16 cellular contexts compared by ENCODE assay signal in genomic region chr5:169299146-169299545, GRCh38. TPM values are rescaled to one million over a fixed set of nuclear protein-coding genes. Genes with fewer than 3 reads are reported as not detected.
DNase-seq lines count a peak whose midpoint lies in the region; ATAC-seq, FAIRE-seq and TF ChIP-seq lines count a peak whose summit lies in the region.
"Had no signal": no experiment of that assay in that cellular context is flagged by ENCODE, and none has a peak within 500 bp of the region (broad histone marks: within the 10 kb centered on the region; RNA-seq: fewer than 3 reads in every experiment).

No MANE protein-coding gene starts in this region.

- CTCF ChIA-PET in endothelial cell of umbilical vein (lab: Charles Lee): no interaction called here

- no peak for ATAC-seq in GM23338
- ATAC-seq in GM21723 (IDR thresholded peaks at IDR 0.05; ENCODE audit: unreplicated experiment): no peak
- no peak for ATAC-seq in HG02642 (IDR thresholded peaks at IDR 0.05; ENCODE audit: poor library complexity, unreplicated experiment)
- no peak for ATAC-seq in HG02840 (IDR thresholded peaks at IDR 0.05; ENCODE audit: low FRiP score, unreplicated experiment)
- ATAC-seq: activated naive CD8-positive, alpha-beta T cell treated with anti-CD3 and anti-CD28 coated beads, Interleukin-2, amount 50 U/mL, for 24 hours had no signal

- H3K9me3 ChIP-seq in endothelial cell of umbilical vein (replicated peaks; ENCODE audit: control insufficient read depth, insufficient read depth, low read length) (no peaks in the 10 kb centered on the region), muscle layer of duodenum (ENCODE audit: control insufficient read depth in 1 of 2, low read length in 2 of 2) (no peaks in the 10 kb centered on the region), thyroid gland (no peaks in the 10 kb centered on the region)
- H3K9me3 ChIP-seq: SJCRH30 had no signal

- BruUV-seq in endothelial cell of umbilical vein (replicated peaks; lab: Mats Ljungman, UMichigan): no TSS peak

- H3K27ac Mint-ChIP-seq in GM23338: no peak overlapping the region
- H3K27ac Mint-ChIP-seq: activated naive CD8-positive, alpha-beta T cell treated with anti-CD3 and anti-CD28 coated beads, Interleukin-2, amount 50 U/mL, for 24 hours had no signal

- H3K9ac ChIP-seq in endothelial cell of umbilical vein (replicated peaks; ENCODE audit: extremely low read depth, insufficient read depth, low read length): no peak overlapping the region

- H3K4me3 ChIP-seq in GM23338: no peak overlapping the region
- H3K4me3 ChIP-seq in endothelial cell of umbilical vein (replicated peaks in 1 of 3; ENCODE audit: insufficient read depth in 1 of 3, low read depth in 1 of 3, low read length in 3 of 3): no peak overlapping the region
- H3K4me3 ChIP-seq in muscle layer of duodenum (ENCODE audit: low read depth in 1 of 2, low read length in 2 of 2): peak overlapping the region; percentile 54 to 73
- H3K4me3 ChIP-seq in thyroid gland (replicated peaks in 1 of 3): peak overlapping the region in 1 of 3 donors; percentile 50
- H3K4me3 ChIP-seq: SJCRH30 had no signal

- H3K36me3 Mint-ChIP-seq in GM23338 (ENCODE audit: low read depth): no peaks in the 10 kb centered on the region

- H3K9me3 Mint-ChIP-seq in GM23338: no peaks in the 10 kb centered on the region; the same call in 2 of the 3 replicates
- H3K9me3 Mint-ChIP-seq: activated naive CD8-positive, alpha-beta T cell treated with anti-CD3 and anti-CD28 coated beads, Interleukin-2, amount 50 U/mL, for 24 hours had no signal

- H2AFZ ChIP-seq in GM23338 (no peak overlapping the region), endothelial cell of umbilical vein (ENCODE audit: low read depth, low read length) (no peak overlapping the region)

- WGBS in thyroid gland, 2 donors: 23 to 31% methylated on average over 4 of the region's 4 CpGs

- no peak for TF ChIP-seq CTCF in GM23338 (conservative IDR thresholded peaks at IDR 0.05; ENCODE audit: low read depth in 2 of 2)
- no peak for TF ChIP-seq CTCF in endothelial cell of umbilical vein (IDR thresholded peaks at IDR 0.05; ENCODE audit: extremely low read depth in 1 of 2, insufficient read depth in 1 of 2, low read depth in 1 of 2, low read length in 2 of 2)
- no peak for TF ChIP-seq CTCF in thyroid gland (IDR thresholded peaks at IDR 0.05)

- H3K9me1 ChIP-seq in endothelial cell of umbilical vein (replicated peaks; ENCODE audit: control insufficient read depth, extremely low read depth, insufficient read depth, low read length): no peaks in the 10 kb centered on the region

- H3K27ac ChIP-seq in GM23338 (ENCODE audit: low read depth) (no peak overlapping the region), endothelial cell of umbilical vein (ENCODE audit: insufficient read depth, low read depth, low read length) (no peak overlapping the region), muscle layer of duodenum (ENCODE audit: low read length) (peak overlapping the region; percentile 34), thyroid gland (peak overlapping the region in 2 of 3 donors; percentile 80 to 82)
- H3K27ac ChIP-seq: SJCRH30 had no signal

- intact Hi-C loops in endothelial cell of umbilical vein (cut with micrococcal nuclease): no loop called here
- intact Hi-C loops in thyroid gland (cut with DNase I): no loop called here

- H3K4me3 Mint-ChIP-seq in GM23338: no peak overlapping the region; the same call in 2 of the 3 replicates
- H3K4me3 Mint-ChIP-seq: activated naive CD8-positive, alpha-beta T cell treated with anti-CD3 and anti-CD28 coated beads, Interleukin-2, amount 50 U/mL, for 24 hours had no signal

- H3K79me2 ChIP-seq in GM23338 (replicated peaks; ENCODE audit: insufficient read depth) (no peaks in the 10 kb centered on the region), endothelial cell of umbilical vein (ENCODE audit: control insufficient read depth, insufficient read depth, low read length) (no peaks in the 10 kb centered on the region)

- H3K4me1 ChIP-seq in GM23338 (ENCODE audit: insufficient read depth) (peaks cover 11% of the 10 kb centered on the region), endothelial cell of umbilical vein (ENCODE audit: control insufficient read depth, extremely low read depth, insufficient read depth, low read length) (peaks cover 4% of the 10 kb centered on the region), muscle layer of duodenum (ENCODE audit: control insufficient read depth in 1 of 2, insufficient read depth in 2 of 2, low read length in 2 of 2) (peaks cover 4 to 23% of the 10 kb centered on the region in 2 donors), thyroid gland (peaks cover 0 to 8% of the 10 kb centered on the region in 2 donors)
- H3K4me1 ChIP-seq: SJCRH30 had no signal

- no peaks in the 10 kb centered on the region for H3K9me2 ChIP-seq in GM23338 (ENCODE audit: insufficient read depth)

- POLR2A ChIA-PET in endothelial cell of umbilical vein (lab: Charles Lee): no interaction called here

- no peaks in the 10 kb centered on the region for H4K20me1 ChIP-seq in GM23338 (replicated peaks; ENCODE audit: insufficient read depth)
- H4K20me1 ChIP-seq in endothelial cell of umbilical vein (replicated peaks; ENCODE audit: control insufficient read depth, extremely low read depth, insufficient read depth, low read length): no peaks in the 10 kb centered on the region

- H3K4me2 ChIP-seq in GM23338: 0 out of 2 replicates have a peak overlapping the region, but pooled peaks have one; percentile 89
- no peak overlapping the region for H3K4me2 ChIP-seq in endothelial cell of umbilical vein (ENCODE audit: insufficient read depth, low read length)

- no peak for FAIRE-seq in endothelial cell of umbilical vein (lab: Jason Lieb, UNC)

- DNase-seq in GM23338 (ENCODE audit: low spot score) (no peak), endothelial cell of umbilical vein (ENCODE audit: low read depth, low spot score) (no peak), thyroid gland (no peak), NCI-H748 treated with DMSO at 0.1 percent for 48 hours (lab: John Stamatoyannopoulos, UW) (no peak)
- DNase-seq: activated naive CD8-positive, alpha-beta T cell treated with anti-CD3 and anti-CD28 coated beads, Interleukin-2, amount 50 U/mL, for 24 hours; GOT3; NCI-H1417; NCI-H524; SJCRH30; stimulated activated CD4-positive, alpha-beta T cell treated with anti-CD3 and anti-CD28 coated beads, Interleukin-12 subunit alpha, Interleukin-12 subunit beta, amount 100 ng/mL, for 4 hours; stimulated activated CD8-positive, alpha-beta memory T cell treated with anti-CD3 and anti-CD28 coated beads, Interleukin-4, amount 100 ng/mL, for 48 hours had no signal

- H3K36me3 ChIP-seq in GM23338 (ENCODE audit: insufficient read depth) (no peaks in the 10 kb centered on the region), endothelial cell of umbilical vein (ENCODE audit: control insufficient read depth in 2 of 2, extremely low read depth in 1 of 2, insufficient read depth in 2 of 2, low read length in 2 of 2) (no peaks in the 10 kb centered on the region), muscle layer of duodenum (ENCODE audit: control insufficient read depth in 1 of 2, insufficient read depth in 2 of 2, low read length in 2 of 2) (no peaks in the 10 kb centered on the region), thyroid gland (no peaks in the 10 kb centered on the region)
- H3K36me3 ChIP-seq: SJCRH30 had no signal

- H3F3A ChIP-seq in GM23338 (replicated peaks; ENCODE audit: low read depth): no peaks in the 10 kb centered on the region

- H3K27me3 Mint-ChIP-seq in GM23338 (ENCODE audit: insufficient read depth, low read depth, poor library complexity): peaks cover 39% of the 10 kb centered on the region

- TF ChIP-seq POLR2A in endothelial cell of umbilical vein (IDR thresholded peaks at IDR 0.05; ENCODE audit: low read depth, low read length) (no peak), thyroid gland (IDR thresholded peaks at IDR 0.05) (no peak)

- H3K4me1 Mint-ChIP-seq in GM23338: peaks cover 22% of the 10 kb centered on the region

- H3K27me3 ChIP-seq in GM23338 (ENCODE audit: insufficient read depth) (peaks cover 45% of the 10 kb centered on the region), endothelial cell of umbilical vein (ENCODE audit: control insufficient read depth in 2 of 2, insufficient read depth in 2 of 2, low read length in 2 of 2) (peaks cover 18 to 32% of the 10 kb centered on the region in 2 experiments), muscle layer of duodenum (ENCODE audit: low read depth, low read length) (no peaks in the 10 kb centered on the region), thyroid gland (no peaks in the 10 kb centered on the region)

- dilution Hi-C loops in endothelial cell of umbilical vein (cut with MboI; ENCODE audit: extremely low pct_ligation_motif_present, low sequenced_read_pairs): no loop called here

TF ChIP-seq in GM23338, 12 proteins besides CTCF, POLR2A, EP300 and RAD21 (continues in another document):
- no peak for TF ChIP-seq POLR2AphosphoS5 (IDR thresholded peaks at IDR 0.05; ENCODE audit: low read depth)
- TF ChIP-seq EZH2 (IDR thresholded peaks at IDR 0.05; ENCODE audit: low read depth, unreplicated experiment): no peak

TF ChIP-seq in endothelial cell of umbilical vein, 7 proteins besides CTCF, POLR2A, EP300 and RAD21:
- TF ChIP-seq EZH2 (IDR thresholded peaks at IDR 0.05; ENCODE audit: borderline replicate concordance, low read depth, low read length, severe bottlenecking): peak; percentile 32
- TF ChIP-seq FOS (IDR thresholded peaks at IDR 0.05; ENCODE audit: borderline replicate concordance, insufficient read depth, low read length): no peak
- no peak for TF ChIP-seq POLR2AphosphoS5 (IDR thresholded peaks at IDR 0.05; ENCODE audit: insufficient read depth, low read depth, low read length)

RNA-seq across cellular contexts. Expression of gene SLIT3, which starts 1.8 kb away (rescaled TPM):
- total RNA-seq in GM23338 (2014; rRNA removed; shearing (Covaris generic)): 0.59 and 4.3 TPM in 2 replicates
- polyA plus RNA-seq in GM23338 (2016; fragmentation: Nextera tagmentation; extraction: Ambion mirVana): 0.71 and 0.83 TPM in 2 replicates
- total RNA-seq in endothelial cell of umbilical vein: 0.02 and 1.0 TPM in 2 replicates
- 0.90 and 1.5 TPM in 2 replicates for polyA plus RNA-seq in endothelial cell of umbilical vein
- 0.66 and 0.80 TPM in 2 replicates for polyA plus RNA-seq in endothelial cell of umbilical vein (2011; cell fraction: cytosol; rRNA removed)
- 0.62 and 0.67 TPM in 2 replicates for polyA plus RNA-seq in endothelial cell of umbilical vein (2011; cell fraction: nucleus; rRNA removed)
- 0.16 and 1.1 TPM in 2 replicates for polyA plus RNA-seq in endothelial cell of umbilical vein (2012)
- polyA minus RNA-seq in endothelial cell of umbilical vein: 2.3 TPM in 2 replicates
- polyA minus RNA-seq in endothelial cell of umbilical vein (2011; cell fraction: cytosol; rRNA and poly(A)+ RNA removed): not detected
- 0.91 and 0.96 TPM in 2 replicates for polyA minus RNA-seq in endothelial cell of umbilical vein (2011; cell fraction: nucleus; rRNA and poly(A)+ RNA removed)
- 10 to 100 TPM; 28.4 to 77.2 (median 63.8) TPM for total RNA-seq in thyroid gland
- total RNA-seq: myocyte had no signal

Comparison
In these comparisons a context has a peak if more than half of its experiments do, and no peak if none do; other contexts are left out.
1. H3K27ac ChIP-seq: peak in muscle layer of duodenum (single experiment) and thyroid gland (2 of 3); none in GM23338 (single experiment) and endothelial cell of umbilical vein (single experiment).
2. H3K4me3 ChIP-seq: peak in muscle layer of duodenum (2 of 2); none in GM23338 (single experiment) and endothelial cell of umbilical vein (0 of 3).